In genomic region chr2:216665240-216665639, GRCh38 we compare ENCODE assay signal across 1 cellular context.
TF ChIP-seq lines count a peak whose summit lies in the region.

No MANE protein-coding gene starts in this region.

TF ChIP-seq in H1, 55 proteins besides CTCF, POLR2A, EP300 and RAD21:
- no peak for TF ChIP-seq RXRA (IDR thresholded peaks at IDR 0.05; ENCODE audit: insufficient read depth, low read depth, low read length)
- TF ChIP-seq SAP30 (IDR thresholded peaks at IDR 0.05; ENCODE audit: insufficient read depth, insufficient replicate concordance, low read length), result no peak
- TF ChIP-seq ATF2 (IDR thresholded peaks at IDR 0.05; ENCODE audit: low read length), result no peak
- no peak for TF ChIP-seq SRF (IDR thresholded peaks at IDR 0.05; ENCODE audit: low read depth, low read length)
- no peak for TF ChIP-seq GTF2F1 (IDR thresholded peaks at IDR 0.05; ENCODE audit: borderline replicate concordance, low read depth, low read length)
- TF ChIP-seq CEBPB (IDR thresholded peaks at IDR 0.05; ENCODE audit: low read depth, low read length), result no peak
- TF ChIP-seq SIRT6 (IDR thresholded peaks at IDR 0.05; ENCODE audit: low read length), result no peak
- no peak for TF ChIP-seq BCL11A (IDR thresholded peaks at IDR 0.05; ENCODE audit: low read depth in 2 of 2, low read length in 2 of 2)
- TF ChIP-seq NANOG (IDR thresholded peaks at IDR 0.05; ENCODE audit: insufficient read depth, low read depth, low read length, poor library complexity, severe bottlenecking), result no peak
- TF ChIP-seq ZNF274 (IDR thresholded peaks at IDR 0.05; ENCODE audit: borderline replicate concordance, extremely low read depth, low read length), result no peak
- no peak for TF ChIP-seq RNF2 (IDR thresholded peaks at IDR 0.05; ENCODE audit: borderline replicate concordance, low read depth, low read length, missing control alignments, poor library complexity, severe bottlenecking)
- no peak for TF ChIP-seq CHD1 (IDR thresholded peaks at IDR 0.05; ENCODE audit: low read depth, low read length)
- no peak for TF ChIP-seq FOSL1 (IDR thresholded peaks at IDR 0.05; ENCODE audit: insufficient read depth, low read depth, low read length)
- no peak for TF ChIP-seq CBX5 (IDR thresholded peaks at IDR 0.05; ENCODE audit: low read depth, low read length)
- no peak for TF ChIP-seq HDAC2 (IDR thresholded peaks at IDR 0.05; ENCODE audit: borderline replicate concordance in 1 of 2, low read depth in 2 of 2, low read length in 2 of 2)
- TF ChIP-seq BRCA1 (IDR thresholded peaks at IDR 0.05; ENCODE audit: low read depth, low read length), result no peak
- no peak for TF ChIP-seq EZH2 (IDR thresholded peaks at IDR 0.05; ENCODE audit: low read depth, low read length, severe bottlenecking)
